17 cellular contexts compared by ENCODE assay signal in the genomic region with DNA sequence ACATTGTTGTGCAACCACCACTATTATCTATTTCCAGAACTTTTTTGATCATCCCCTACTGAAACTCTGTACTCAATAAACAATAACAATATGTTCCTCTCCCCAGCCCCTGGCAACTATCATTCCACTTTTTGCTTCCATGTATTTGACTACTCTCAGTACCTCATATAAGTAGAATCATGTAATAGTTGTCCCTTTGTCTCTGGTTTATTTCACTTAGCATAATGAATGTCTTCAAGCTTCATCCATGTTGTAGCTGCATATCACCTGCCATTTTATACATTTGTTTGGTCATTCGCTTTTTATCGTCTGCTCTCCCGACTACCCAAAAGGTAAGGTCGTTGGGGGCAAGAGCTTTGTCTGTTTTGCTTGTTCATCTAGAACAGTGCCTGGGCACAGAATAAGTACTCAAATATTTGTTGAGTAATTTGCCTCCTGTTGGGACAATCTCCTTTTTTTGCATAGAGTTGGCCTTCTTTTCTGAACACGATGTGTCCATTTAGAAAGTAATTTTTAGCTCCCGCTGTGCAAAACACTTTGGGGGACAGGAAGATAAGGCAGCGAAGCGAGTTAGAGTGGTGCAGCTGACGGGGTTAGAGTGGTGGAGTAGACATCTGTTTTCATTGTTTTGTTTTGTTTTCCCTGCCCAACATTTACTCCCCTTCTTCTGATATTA.
DNase-seq lines count a peak whose midpoint lies in the region; ATAC-seq and TF ChIP-seq lines count a peak whose summit lies in the region.
"Had no signal": no experiment of that assay in that cellular context is flagged by ENCODE, and none has a peak within 500 bp of the region (broad histone marks: within the 10 kb centered on the region; RNA-seq: fewer than 3 reads in every experiment).

No MANE protein-coding gene starts in this region.

- no peak overlapping the region for H3K4me3 Mint-ChIP-seq in nephron
- H3K4me3 Mint-ChIP-seq: activated T-helper 17 cell treated with anti-CD3 and anti-CD28 coated beads, Interleukin-2, amount 50 U/mL, for 72 hours; HFFc6; immature natural killer cell; stimulated activated naive CD8-positive, alpha-beta T cell treated with anti-CD3 and anti-CD28 coated beads, Interleukin-15, amount 100 ng/mL, for 72 hours had no signal

- peaks cover 4% of the 10 kb centered on the region for H3K27me3 Mint-ChIP-seq in nephron (ENCODE audit: low read depth)
- H3K27me3 Mint-ChIP-seq: activated T-helper 17 cell treated with anti-CD3 and anti-CD28 coated beads, Interleukin-2, amount 50 U/mL, for 72 hours; stimulated activated naive CD8-positive, alpha-beta T cell treated with anti-CD3 and anti-CD28 coated beads, Interleukin-15, amount 100 ng/mL, for 72 hours had no signal

- H3K9me3 Mint-ChIP-seq in nephron: no peaks in the 10 kb centered on the region

- H3K27me3 ChIP-seq in BLaER1 (no peaks in the 10 kb centered on the region), adipocyte (replicated peaks; ENCODE audit: control insufficient read depth, insufficient read depth, low read length) (no peaks in the 10 kb centered on the region)
- H3K27me3 ChIP-seq: ovary had no signal

- no peak overlapping the region for H3K4me3 ChIP-seq in BLaER1
- no peak overlapping the region for H3K4me3 ChIP-seq in adipocyte (ENCODE audit: low read length)
- H3K4me3 ChIP-seq: ovary had no signal

- H4K20me1 ChIP-seq in BLaER1: no peaks in the 10 kb centered on the region

- peaks cover 14% of the 10 kb centered on the region; the same call in 1 of the 2 replicates for H3K4me1 ChIP-seq in BLaER1
- peaks cover 31% of the 10 kb centered on the region for H3K4me1 ChIP-seq in adipocyte (ENCODE audit: control insufficient read depth, insufficient read depth, low read length)

- peak overlapping the region in 2 of 3 experiments; percentile 4 to 52 for H3K27ac Mint-ChIP-seq in nephron
- H3K27ac Mint-ChIP-seq: activated T-helper 17 cell treated with anti-CD3 and anti-CD28 coated beads, Interleukin-2, amount 50 U/mL, for 72 hours; HFFc6; immature natural killer cell; stimulated activated naive CD8-positive, alpha-beta T cell treated with anti-CD3 and anti-CD28 coated beads, Interleukin-15, amount 100 ng/mL, for 72 hours had no signal

- peak overlapping the region; percentile 11 for H3K4me2 ChIP-seq in BLaER1
- H3K4me2 ChIP-seq: SK-N-SH had no signal

- DNase-seq in NCI-H146 (lab: John Stamatoyannopoulos, UW) (peak; percentile 97), adipocyte (ENCODE audit: low read depth) (no peak), omental fat pad (ENCODE audit: low spot score) (no peak), MV-4-11 (lab: John Stamatoyannopoulos, UW) (no peak), NCI-H2029 treated with DMSO at 0.1 percent for 48 hours (lab: John Stamatoyannopoulos, UW) (no peak), T-helper 9 cell (no peak)
- DNase-seq: amniotic stem cell; HFFc6; immature natural killer cell; Karpas-422; NCI-H187 treated with DMSO at 0.1 percent for 48 hours; SK-N-SH; stimulated activated naive CD8-positive, alpha-beta T cell treated with anti-CD3 and anti-CD28 coated beads, Interleukin-15, amount 100 ng/mL, for 72 hours had no signal

- no peaks in the 10 kb centered on the region for H3K36me3 Mint-ChIP-seq in nephron (ENCODE audit: low read depth)

- no peak overlapping the region for H3K9ac ChIP-seq in BLaER1
- peak overlapping the region; percentile 65 for H3K9ac ChIP-seq in adipocyte (ENCODE audit: low read length)
- H3K9ac ChIP-seq: SK-N-SH had no signal

- H3K9me3 ChIP-seq in BLaER1 (peaks cover 33% of the 10 kb centered on the region), adipocyte (ENCODE audit: control insufficient read depth, low read length) (peaks cover 3% of the 10 kb centered on the region)
- H3K9me3 ChIP-seq: ovary, SK-N-SH had no signal

- no peak for ATAC-seq in omental fat pad (ENCODE audit: low FRiP score)
- ATAC-seq: activated T-helper 17 cell treated with anti-CD3 and anti-CD28 coated beads, Interleukin-2, amount 50 U/mL, for 72 hours; stimulated activated naive CD8-positive, alpha-beta T cell treated with anti-CD3 and anti-CD28 coated beads, Interleukin-15, amount 100 ng/mL, for 72 hours had no signal

- no peak for TF ChIP-seq CTCF in nephron (IDR thresholded peaks at IDR 0.05; ENCODE audit: unreplicated experiment in 3 of 3)
- no peak for TF ChIP-seq CTCF in omental fat pad (IDR thresholded peaks at IDR 0.05)

- H3K4me1 Mint-ChIP-seq in nephron: peaks cover 40% of the 10 kb centered on the region
- H3K4me1 Mint-ChIP-seq: activated T-helper 17 cell treated with anti-CD3 and anti-CD28 coated beads, Interleukin-2, amount 50 U/mL, for 72 hours; immature natural killer cell; stimulated activated naive CD8-positive, alpha-beta T cell treated with anti-CD3 and anti-CD28 coated beads, Interleukin-15, amount 100 ng/mL, for 72 hours had no signal

- no peak overlapping the region for H3K27ac ChIP-seq in BLaER1

- H3K36me3 ChIP-seq in BLaER1 (0 out of 2 replicates have a peak, but pooled peaks cover 3% of the 10 kb centered on the region), adipocyte (ENCODE audit: control insufficient read depth, insufficient read depth, low read length, severe bottlenecking) (no peaks in the 10 kb centered on the region)
- H3K36me3 ChIP-seq: ovary had no signal
